8 cellular contexts compared by ENCODE assay signal in the genomic region with DNA sequence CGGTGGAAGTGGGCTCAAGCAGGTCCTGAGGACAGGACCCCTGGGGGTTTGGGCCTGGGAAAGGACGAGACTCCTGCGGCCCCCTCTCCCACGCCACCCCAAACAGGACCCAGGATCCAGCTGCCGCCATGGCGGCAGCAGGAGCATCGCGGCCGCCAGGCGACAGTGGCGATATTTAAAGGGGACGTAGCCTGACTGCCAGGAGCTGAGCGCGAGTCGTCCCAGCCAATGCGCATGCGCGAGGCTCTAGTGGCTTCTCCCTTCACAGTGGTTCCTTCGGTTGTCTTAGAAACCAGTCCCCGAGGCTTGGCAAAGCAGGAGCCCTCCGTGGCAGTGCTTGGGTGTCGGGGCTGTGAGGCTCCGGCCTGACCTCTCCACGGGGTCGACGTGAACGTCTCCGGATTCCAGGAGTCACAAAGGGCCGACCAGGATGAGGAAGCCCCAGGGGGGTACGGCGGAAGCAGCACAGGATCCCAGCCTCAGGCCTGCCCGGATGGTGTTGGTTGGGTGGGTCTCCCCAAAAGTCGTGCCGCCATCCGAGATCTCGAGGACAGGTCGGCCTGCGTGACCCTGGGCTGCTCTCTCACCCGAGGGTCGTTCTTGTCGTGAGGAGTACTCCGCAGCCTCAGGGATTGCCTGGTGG.
A peak's percentile ranks its signal among the peaks of the same experiment; 100 is the strongest.
DNase-seq lines count a peak whose midpoint lies in the region; ATAC-seq, FAIRE-seq and TF ChIP-seq lines count a peak whose summit lies in the region.
"Not testable (repeated sequence)": the region's sequence is repeated elsewhere in the genome, so short reads cannot be mapped to it uniquely, and the experiment has no call there.

No MANE protein-coding gene starts in this region.

- intact Hi-C loops in HepG2 (cut with micrococcal nuclease; ENCODE audit: unreplicated experiment) = not testable (repeated sequence)

- not testable (repeated sequence) for H3K9ac ChIP-seq in HepG2 (ENCODE audit: insufficient read depth, low read depth, low read length)

- not testable (repeated sequence) for DNase-seq in activated naive CD4-positive, alpha-beta T cell treated with anti-CD3 and anti-CD28 coated beads, Interleukin-2, amount 50 U/mL, for 72 hours (ENCODE audit: low spot score in 2 of 2); HepG2 (ENCODE audit: low spot score); upper lobe of left lung

- POLR2A ChIA-PET in HepG2 (lab: Yijun Ruan, JAX) = not testable (repeated sequence)

- H4K20me1 ChIP-seq in HepG2 (ENCODE audit: insufficient read depth, low read length) = not testable (repeated sequence)

- H3K36me3 Mint-ChIP-seq in activated naive CD4-positive, alpha-beta T cell treated with anti-CD3 and anti-CD28 coated beads, Interleukin-2, amount 50 U/mL, for 72 hours = not testable (repeated sequence)

- ATAC-seq in GM18861 (IDR thresholded peaks at IDR 0.05; ENCODE audit: unreplicated experiment) (peak; percentile 87), GM19468 (IDR thresholded peaks at IDR 0.05; ENCODE audit: extremely low read depth, unreplicated experiment) (peak; percentile 88), HG02588 (IDR thresholded peaks at IDR 0.05; ENCODE audit: unreplicated experiment) (peak; percentile 85), HG03095 (IDR thresholded peaks at IDR 0.05; ENCODE audit: unreplicated experiment) (peak; percentile 73), HG03558 (IDR thresholded peaks at IDR 0.05; ENCODE audit: extremely low read depth, unreplicated experiment) (peak; percentile 72), HepG2 (peak; percentile 80), upper lobe of left lung (ENCODE audit: low FRiP score in 2 of 2) (peak; percentile 72 to 89)
- peak; percentile 78 to 85 for ATAC-seq in activated naive CD4-positive, alpha-beta T cell treated with anti-CD3 and anti-CD28 coated beads, Interleukin-2, amount 50 U/mL, for 72 hours

- H3K9me3 Mint-ChIP-seq in activated naive CD4-positive, alpha-beta T cell treated with anti-CD3 and anti-CD28 coated beads, Interleukin-2, amount 50 U/mL, for 72 hours = not testable (repeated sequence)

- TF ChIP-seq POLR2A in HepG2 (IDR thresholded peaks at IDR 0.05; ENCODE audit: insufficient read depth in 1 of 2, low read depth in 2 of 2, low read length in 2 of 2); upper lobe of left lung (IDR thresholded peaks at IDR 0.05): not testable (repeated sequence)

- not testable (repeated sequence) for TF ChIP-seq RAD21 in HepG2 (CRISPR knock-in tag; IDR thresholded peaks at IDR 0.05)

- not testable (repeated sequence) for H3K4me2 ChIP-seq in HepG2 (ENCODE audit: low read depth, low read length)

- not testable (repeated sequence) for H2AFZ ChIP-seq in HepG2 (ENCODE audit: low read length)

- not testable (repeated sequence) for H3K4me1 ChIP-seq in HepG2 (ENCODE audit: insufficient read depth, low read length); upper lobe of left lung

- not testable (repeated sequence) for BruUV-seq in HepG2 (replicated peaks; lab: Mats Ljungman, UMichigan)

- not testable (repeated sequence) for H3K9me3 ChIP-seq in HepG2 (ENCODE audit: low read length); upper lobe of left lung

- WGBS in HepG2 (ENCODE audit: low lambda C conversion rate) = no CpG with 5 or more reads among the region's 42 CpGs
- no CpG with 5 or more reads among the region's 42 CpGs for WGBS in upper lobe of left lung, 2 donors

- TF ChIP-seq CTCF in HepG2 (CRISPR knock-in tag; IDR thresholded peaks at IDR 0.05); upper lobe of left lung (IDR thresholded peaks at IDR 0.05): not testable (repeated sequence)

- not testable (repeated sequence) for TF ChIP-seq EP300 in HepG2 (IDR thresholded peaks at IDR 0.05; ENCODE audit: low read depth in 2 of 2, low read length in 2 of 2); HepG2 (CRISPR knock-in tag; IDR thresholded peaks at IDR 0.05; ENCODE audit: borderline replicate concordance); upper lobe of left lung (IDR thresholded peaks at IDR 0.05)

- in situ Hi-C loops in HepG2 (cut with HindIII; ENCODE audit: extremely low pct_ligation_motif_present, low pct_unique_long_range_greater_than_20kb) = not testable (repeated sequence)

- H3K79me2 ChIP-seq in HepG2 (ENCODE audit: insufficient read depth, low read length) = not testable (repeated sequence)

- not testable (repeated sequence) for H3K27ac Mint-ChIP-seq in activated naive CD4-positive, alpha-beta T cell treated with anti-CD3 and anti-CD28 coated beads, Interleukin-2, amount 50 U/mL, for 72 hours

- CTCF ChIA-PET in HepG2 (lab: Yijun Ruan, JAX; ENCODE audit: low intra/inter-chr PET ratio, low total read pairs) = not testable (repeated sequence)

- FAIRE-seq in HepG2 (lab: Jason Lieb, UNC) = not testable (repeated sequence)

- not testable (repeated sequence) for H3K4me3 ChIP-seq in HepG2 (replicated peaks in 1 of 3; ENCODE audit: insufficient read depth in 1 of 3, low read depth in 2 of 3, low read length in 3 of 3); upper lobe of left lung

- H3K27me3 ChIP-seq in HepG2 (ENCODE audit: control insufficient read depth in 1 of 2, insufficient read depth in 2 of 2, low read length in 2 of 2); upper lobe of left lung: not testable (repeated sequence)

- H3K27ac ChIP-seq in HepG2 (ENCODE audit: extremely low read length, insufficient read depth, low read length); upper lobe of left lung: not testable (repeated sequence)

- not testable (repeated sequence) for H3K36me3 ChIP-seq in HepG2 (replicated peaks in 1 of 2; ENCODE audit: control insufficient read depth in 1 of 2, insufficient read depth in 2 of 2, low read length in 2 of 2); upper lobe of left lung
